Comparison of ENCODE assay signal across 1 cellular context in the genomic region with DNA sequence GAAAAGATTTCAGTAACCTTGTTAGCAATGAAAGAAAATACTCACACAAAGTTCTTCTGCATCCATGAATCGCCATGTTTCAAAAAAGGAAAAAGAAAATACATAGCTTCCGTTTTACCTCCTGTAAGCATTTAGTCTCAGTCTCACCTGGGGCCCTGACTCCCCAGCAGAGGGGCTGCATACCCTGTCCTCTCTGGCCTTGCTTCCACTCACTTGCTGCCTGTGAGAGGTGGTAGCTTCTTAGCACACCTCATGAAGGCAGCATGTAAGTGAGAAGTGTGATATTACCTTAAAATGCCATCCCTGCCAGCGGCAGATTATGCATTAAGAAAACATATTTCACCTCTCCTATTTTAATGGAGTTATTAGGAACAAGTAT.
TF ChIP-seq lines count a peak whose summit lies in the region.

No MANE protein-coding gene starts in this region.

TF ChIP-seq in WTC11, 78 proteins besides CTCF, POLR2A, EP300 and RAD21 (continued from another document):
- TF ChIP-seq, protein P1, sequence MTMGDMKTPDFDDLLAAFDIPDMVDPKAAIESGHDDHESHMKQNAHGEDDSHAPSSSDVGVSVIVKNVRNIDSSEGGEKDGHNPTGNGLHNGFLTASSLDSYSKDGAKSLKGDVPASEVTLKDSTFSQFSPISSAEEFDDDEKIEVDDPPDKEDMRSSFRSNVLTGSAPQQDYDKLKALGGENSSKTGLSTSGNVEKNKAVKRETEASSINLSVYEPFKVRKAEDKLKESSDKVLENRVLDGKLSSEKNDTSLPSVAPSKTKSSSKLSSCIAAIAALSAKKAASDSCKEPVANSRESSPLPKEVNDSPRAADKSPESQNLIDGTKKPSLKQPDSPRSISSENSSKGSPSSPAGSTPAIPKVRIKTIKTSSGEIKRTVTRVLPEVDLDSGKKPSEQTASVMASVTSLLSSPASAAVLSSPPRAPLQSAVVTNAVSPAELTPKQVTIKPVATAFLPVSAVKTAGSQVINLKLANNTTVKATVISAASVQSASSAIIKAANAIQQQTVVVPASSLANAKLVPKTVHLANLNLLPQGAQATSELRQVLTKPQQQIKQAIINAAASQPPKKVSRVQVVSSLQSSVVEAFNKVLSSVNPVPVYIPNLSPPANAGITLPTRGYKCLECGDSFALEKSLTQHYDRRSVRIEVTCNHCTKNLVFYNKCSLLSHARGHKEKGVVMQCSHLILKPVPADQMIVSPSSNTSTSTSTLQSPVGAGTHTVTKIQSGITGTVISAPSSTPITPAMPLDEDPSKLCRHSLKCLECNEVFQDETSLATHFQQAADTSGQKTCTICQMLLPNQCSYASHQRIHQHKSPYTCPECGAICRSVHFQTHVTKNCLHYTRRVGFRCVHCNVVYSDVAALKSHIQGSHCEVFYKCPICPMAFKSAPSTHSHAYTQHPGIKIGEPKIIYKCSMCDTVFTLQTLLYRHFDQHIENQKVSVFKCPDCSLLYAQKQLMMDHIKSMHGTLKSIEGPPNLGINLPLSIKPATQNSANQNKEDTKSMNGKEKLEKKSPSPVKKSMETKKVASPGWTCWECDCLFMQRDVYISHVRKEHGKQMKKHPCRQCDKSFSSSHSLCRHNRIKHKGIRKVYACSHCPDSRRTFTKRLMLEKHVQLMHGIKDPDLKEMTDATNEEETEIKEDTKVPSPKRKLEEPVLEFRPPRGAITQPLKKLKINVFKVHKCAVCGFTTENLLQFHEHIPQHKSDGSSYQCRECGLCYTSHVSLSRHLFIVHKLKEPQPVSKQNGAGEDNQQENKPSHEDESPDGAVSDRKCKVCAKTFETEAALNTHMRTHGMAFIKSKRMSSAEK (CRISPR knock-in tag; IDR thresholded peaks at IDR 0.05; ENCODE audit: borderline replicate concordance), result no peak
- TF ChIP-seq TCF7 (CRISPR knock-in tag; IDR thresholded peaks at IDR 0.05; ENCODE audit: low read depth) (no peak), TEAD4 (CRISPR knock-in tag; IDR thresholded peaks at IDR 0.05) (no peak)
